ENCODE assay signal across 8 cellular contexts in the genomic region with DNA sequence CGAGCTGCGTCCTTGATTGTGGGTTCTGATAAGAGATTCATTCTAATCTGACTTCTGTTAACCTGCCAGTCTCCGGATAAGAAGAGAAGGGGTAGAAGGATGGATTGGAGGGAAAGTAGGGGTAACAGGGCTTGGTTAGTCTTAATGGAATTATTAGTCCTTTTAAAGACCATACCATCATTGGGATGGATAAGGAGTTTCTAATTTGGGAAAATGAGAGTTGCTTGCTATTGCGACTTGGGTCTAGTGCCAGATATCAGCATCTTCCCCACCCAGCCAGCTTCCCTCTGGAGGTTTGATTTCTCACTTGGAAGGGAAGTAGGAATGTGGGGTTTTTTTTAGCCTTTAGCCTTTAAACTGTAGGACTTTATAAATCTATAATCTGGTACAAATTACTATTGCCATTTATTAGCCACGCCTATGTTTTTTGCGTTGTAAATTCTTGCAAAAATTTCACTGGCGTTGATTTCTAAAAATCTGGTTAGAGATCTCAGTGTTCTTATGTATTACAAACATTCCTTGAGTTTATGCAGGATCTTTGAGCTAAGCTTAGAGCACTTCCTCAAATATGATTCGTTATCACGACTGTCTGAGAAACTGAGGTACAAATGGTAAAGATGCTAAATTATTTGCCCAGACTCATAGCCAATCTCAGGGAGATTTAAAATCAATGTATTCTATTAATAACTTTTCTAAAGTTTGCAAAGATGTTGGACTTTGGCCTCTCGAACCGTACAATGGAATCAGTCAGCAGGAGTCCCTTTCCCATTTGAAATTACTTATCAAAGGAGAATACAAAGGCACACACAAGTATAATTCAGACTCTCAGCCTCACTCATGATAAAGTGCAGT. TPM values are rescaled to one million over a fixed set of nuclear protein-coding genes. Genes with fewer than 3 reads are reported as not detected.
DNase-seq lines count a peak whose midpoint lies in the region; ATAC-seq, FAIRE-seq and TF ChIP-seq lines count a peak whose summit lies in the region.

No MANE protein-coding gene starts in this region.

- H3K4me3 Mint-ChIP-seq in HFFc6 = peak overlapping the region; percentile 93

- in situ Hi-C loops in mammary epithelial cell (cut with MboI; ENCODE audit: low sequenced_read_pairs in 2 of 2) = no loop called here

- DNase-seq in A549 (ENCODE audit: low read depth in 1 of 2, low spot score in 1 of 2) (no peak), HFFc6 (no peak), mammary epithelial cell (no peak), mucosa of descending colon (no peak), A172 (ENCODE audit: low spot score) (no peak), NOMO-1 treated with dmso at 0.1 percent for 144 hours (lab: John Stamatoyannopoulos, UW; ENCODE audit: unreplicated experiment) (no peak), NCI-H2227 (lab: John Stamatoyannopoulos, UW; ENCODE audit: unreplicated experiment) (no peak)

- H3K27me3 Mint-ChIP-seq in HFFc6 (ENCODE audit: insufficient read depth) = peaks cover 4% of the 10 kb centered on the region

- H3K36me3 ChIP-seq in mammary epithelial cell (ENCODE audit: insufficient read depth, low read length) (no peaks in the 10 kb centered on the region), mucosa of descending colon (ENCODE audit: low read depth) (no peaks in the 10 kb centered on the region)

- peak overlapping the region; percentile 81 for H3K27ac Mint-ChIP-seq in HFFc6

- TF ChIP-seq CTCF in A549 (IDR thresholded peaks at IDR 0.05) (no peak), HFFc6 (IDR thresholded peaks at IDR 0.05) (no peak), mammary epithelial cell (conservative IDR thresholded peaks at IDR 0.05 in 1 of 2, IDR thresholded peaks at IDR 0.05 in 1 of 2; ENCODE audit: extremely low read depth in 1 of 2, insufficient read depth in 1 of 2, low read depth in 1 of 2, low read length in 2 of 2) (no peak), mucosa of descending colon (IDR thresholded peaks at IDR 0.05) (no peak)

- no peak for TF ChIP-seq RAD21 in A549 (conservative IDR thresholded peaks at IDR 0.05 in 1 of 2, IDR thresholded peaks at IDR 0.05 in 1 of 2)

- intact Hi-C loops in mammary epithelial cell (cut with micrococcal nuclease) (loop anchor here (2.0 to 10.0 kb wide), 4 partner anchors 32 to 200 kb away; partner anchors contain the start of genes ABL2 and TOR3A), mucosa of descending colon (cut with DNase I, micrococcal nuclease) (no loop called here)

- peaks cover 58% of the 10 kb centered on the region for H3K4me1 Mint-ChIP-seq in HFFc6 (ENCODE audit: low read depth)

- peak overlapping the region; percentile 90 for H3K9ac ChIP-seq in mammary epithelial cell (ENCODE audit: insufficient read depth, low read length)

- H3K4me3 ChIP-seq in A549 (peak overlapping the region; percentile 70), mammary epithelial cell (replicated peaks in 1 of 3; ENCODE audit: insufficient read depth in 1 of 3, low read depth in 2 of 3, low read length in 3 of 3) (peak overlapping the region; percentile 55 to 94 (median 71)), mucosa of descending colon (peak overlapping the region; percentile 85)

- no peak for TF ChIP-seq EP300 in A549 (IDR thresholded peaks at IDR 0.05)

- peak overlapping the region; percentile 90 for H2AFZ ChIP-seq in mammary epithelial cell (ENCODE audit: low read depth, low read length)

- H3K9me3 Mint-ChIP-seq in HFFc6 = no peaks in the 10 kb centered on the region

- POLR2A ChIA-PET in A549 (lab: Yijun Ruan, JAX) = interaction anchor here (0.8 to 1.2 kb wide), 2 partner anchors 215 to 489 kb away, joined by 3 read pairs; no protein-coding TSS in a partner anchor

- no peaks in the 10 kb centered on the region for H4K20me1 ChIP-seq in mammary epithelial cell (ENCODE audit: insufficient read depth, low read length)

- no peak for TF ChIP-seq POLR2A in A549 (IDR thresholded peaks at IDR 0.05; ENCODE audit: low read length)

- no peaks in the 10 kb centered on the region for H3K27me3 ChIP-seq in mammary epithelial cell (ENCODE audit: insufficient read depth, low read length)

- H3K9me3 ChIP-seq in A549 (no peaks in the 10 kb centered on the region), mammary epithelial cell (replicated peaks; ENCODE audit: insufficient read depth, low read length) (no peaks in the 10 kb centered on the region), mucosa of descending colon (no peaks in the 10 kb centered on the region)

- CTCF ChIA-PET in A549 (lab: Yijun Ruan, JAX) = interaction anchor here (1.2 to 2.4 kb wide), 5 partner anchors 9 to 494 kb away, joined by 3 to 8 read pairs (median 4); partner anchors contain the start of gene SOAT1
- CTCF ChIA-PET in mammary epithelial cell (lab: Charles Lee; ENCODE audit: low non-redundant PET) = no interaction called here

- TSS peak; percentile 32 for BruUV-seq in mammary epithelial cell (replicated peaks; lab: Mats Ljungman, UMichigan)

- H3K4me2 ChIP-seq in A549 = peak overlapping the region; percentile 65
- peak overlapping the region; percentile 88 for H3K4me2 ChIP-seq in mammary epithelial cell (ENCODE audit: insufficient read depth, low read depth, low read length)

- dilution Hi-C loops in mammary epithelial cell (cut with HindIII; ENCODE audit: low sequenced_read_pairs) = no loop called here

- FAIRE-seq in A549 (lab: Jason Lieb, UNC) = no peak

- peaks cover 57% of the 10 kb centered on the region for H3K79me2 ChIP-seq in mammary epithelial cell (ENCODE audit: insufficient read depth, low read length)

- no peaks in the 10 kb centered on the region for H3K36me3 Mint-ChIP-seq in HFFc6 (ENCODE audit: low read depth)

- peak overlapping the region; percentile 96 to 98 for H3K27ac ChIP-seq in A549
- H3K27ac ChIP-seq in mammary epithelial cell (ENCODE audit: insufficient read depth, low read depth, low read length) = peak overlapping the region; percentile 77

- 9% methylated on average over 11 of the region's 11 CpGs for WGBS in A549 (ENCODE audit: missing lambda C conversion rate)
- 23% methylated on average over 11 of the region's 11 CpGs for WGBS in mammary epithelial cell (ENCODE audit: low coverage, missing lambda C conversion rate)

- H3K4me1 ChIP-seq in A549 = peaks cover 47% of the 10 kb centered on the region
- peaks cover 4% of the 10 kb centered on the region for H3K4me1 ChIP-seq in mammary epithelial cell (ENCODE audit: insufficient read depth, low read length)
- peaks cover 23% of the 10 kb centered on the region for H3K4me1 ChIP-seq in mucosa of descending colon (ENCODE audit: low read depth)

- ATAC-seq in A549 = no peak
- no peak for ATAC-seq in mucosa of descending colon
- ATAC-seq in GM19455 (IDR thresholded peaks at IDR 0.05; ENCODE audit: unreplicated experiment) = no peak

TF ChIP-seq in A549, 52 proteins besides CTCF, POLR2A, EP300 and RAD21 (continues in another document):
- TF ChIP-seq HOXB13 (CRISPR knock-in tag; IDR thresholded peaks at IDR 0.05; ENCODE audit: low read depth) (no peak), HEYL (CRISPR knock-in tag; IDR thresholded peaks at IDR 0.05) (no peak), MAX (IDR thresholded peaks at IDR 0.05) (no peak), RARB (CRISPR knock-in tag; IDR thresholded peaks at IDR 0.05) (no peak), MAFK (IDR thresholded peaks at IDR 0.05; ENCODE audit: partially characterized antibody) (no peak), BHLHE40 (IDR thresholded peaks at IDR 0.05; ENCODE audit: low read depth, low read length) (no peak), EHMT2 (IDR thresholded peaks at IDR 0.05; ENCODE audit: low read depth) (no peak), PHF8 (IDR thresholded peaks at IDR 0.05; ENCODE audit: borderline replicate concordance, low read depth) (no peak), TP53 (CRISPR knock-in tag; IDR thresholded peaks at IDR 0.05) (no peak), RCOR1 (IDR thresholded peaks at IDR 0.05; ENCODE audit: low read depth, low read length) (no peak)
- TF ChIP-seq, protein P1, sequence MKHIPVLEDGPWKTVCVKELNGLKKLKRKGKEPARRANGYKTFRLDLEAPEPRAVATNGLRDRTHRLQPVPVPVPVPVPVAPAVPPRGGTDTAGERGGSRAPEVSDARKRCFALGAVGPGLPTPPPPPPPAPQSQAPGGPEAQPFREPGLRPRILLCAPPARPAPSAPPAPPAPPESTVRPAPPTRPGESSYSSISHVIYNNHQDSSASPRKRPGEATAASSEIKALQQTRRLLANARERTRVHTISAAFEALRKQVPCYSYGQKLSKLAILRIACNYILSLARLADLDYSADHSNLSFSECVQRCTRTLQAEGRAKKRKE (CRISPR knock-in tag; IDR thresholded peaks at IDR 0.05; ENCODE audit: low read depth) = no peak

RNA-seq across cellular contexts. Expression of gene FAM20B, which starts 1.3 kb away (rescaled TPM):
- 34.9 and 35.3 TPM in 2 replicates for polyA plus RNA-seq in A549 (2011; rRNA removed)
- polyA plus RNA-seq in A549 (2012; cell fraction: cytosol; rRNA removed) = 9.1 and 11.2 TPM in 2 replicates
- 4.5 and 6.5 TPM in 2 replicates for polyA plus RNA-seq in A549 (2012; cell fraction: nucleus; rRNA removed)
- polyA plus RNA-seq in A549 (2017; fragmentation: RNase III; extraction: RNeasy Plus Mini Kit Qiagen cat#74134 plus additional on column Dnase treatment) = 24.2 to 25.3 TPM (median 25.3 TPM) in 3 replicates
- 39.9 and 53.4 TPM in 2 replicates for polyA minus RNA-seq in A549 (2011; rRNA and poly(A)+ RNA removed)
- 10 to 100 TPM; 58.4 to 65.7 (median 61.5) TPM for total RNA-seq in HFFc6 (2021; fragmentation: NEBNext Ultra II Directional; extraction: Animal tissue kit (Norgen Biotek cat#: 25700))
- total RNA-seq in mammary epithelial cell = 10 to 100 TPM; 36.8 to 44.3 TPM
- 18.8 TPM for polyA plus RNA-seq in mammary epithelial cell
- 33.1 TPM for polyA minus RNA-seq in mammary epithelial cell
- total RNA-seq in mucosa of descending colon = 10 to 100 TPM; 28.6 to 86.8 (median 36.5) TPM
- total RNA-seq in A172 (2014; rRNA removed; shearing (Covaris generic)) = 44.5 and 51.7 TPM in 2 replicates

RNA-seq across cellular contexts. Expression of gene TOR3A, which starts 54.8 kb away (rescaled TPM):
- polyA plus RNA-seq in A549 (2011; rRNA removed) (30.7 and 41.0 TPM in 2 replicates), A549 (2017; fragmentation: RNase III; extraction: RNeasy Plus Mini Kit Qiagen cat#74134 plus additional on column Dnase treatment) (44.5 to 48.9 TPM (median 46.4 TPM) in 3 replicates), mammary epithelial cell (34.9 TPM)
- 71.2 and 88.6 TPM in 2 replicates for polyA plus RNA-seq in A549 (2012; cell fraction: cytosol; rRNA removed)
- polyA plus RNA-seq in A549 (2012; cell fraction: nucleus; rRNA removed) = 94.6 and 102 TPM in 2 replicates
- 52.5 and 62.9 TPM in 2 replicates for polyA minus RNA-seq in A549 (2011; rRNA and poly(A)+ RNA removed)
- 10 to 100 TPM; 21.4 to 27.6 (median 24.5) TPM for total RNA-seq in HFFc6 (2021; fragmentation: NEBNext Ultra II Directional; extraction: Animal tissue kit (Norgen Biotek cat#: 25700))
- total RNA-seq in mammary epithelial cell (10 to 100 TPM; 33.5 to 38.0 TPM), mucosa of descending colon (10 to 100 TPM; 22.8 to 28.1 (median 25.3) TPM)
- 96.3 TPM for polyA minus RNA-seq in mammary epithelial cell
- total RNA-seq in A172 (2014; rRNA removed; shearing (Covaris generic)) = 49.2 and 65.1 TPM in 2 replicates
